Comparison of ENCODE assay signal across 26 cellular contexts in the genomic region with DNA sequence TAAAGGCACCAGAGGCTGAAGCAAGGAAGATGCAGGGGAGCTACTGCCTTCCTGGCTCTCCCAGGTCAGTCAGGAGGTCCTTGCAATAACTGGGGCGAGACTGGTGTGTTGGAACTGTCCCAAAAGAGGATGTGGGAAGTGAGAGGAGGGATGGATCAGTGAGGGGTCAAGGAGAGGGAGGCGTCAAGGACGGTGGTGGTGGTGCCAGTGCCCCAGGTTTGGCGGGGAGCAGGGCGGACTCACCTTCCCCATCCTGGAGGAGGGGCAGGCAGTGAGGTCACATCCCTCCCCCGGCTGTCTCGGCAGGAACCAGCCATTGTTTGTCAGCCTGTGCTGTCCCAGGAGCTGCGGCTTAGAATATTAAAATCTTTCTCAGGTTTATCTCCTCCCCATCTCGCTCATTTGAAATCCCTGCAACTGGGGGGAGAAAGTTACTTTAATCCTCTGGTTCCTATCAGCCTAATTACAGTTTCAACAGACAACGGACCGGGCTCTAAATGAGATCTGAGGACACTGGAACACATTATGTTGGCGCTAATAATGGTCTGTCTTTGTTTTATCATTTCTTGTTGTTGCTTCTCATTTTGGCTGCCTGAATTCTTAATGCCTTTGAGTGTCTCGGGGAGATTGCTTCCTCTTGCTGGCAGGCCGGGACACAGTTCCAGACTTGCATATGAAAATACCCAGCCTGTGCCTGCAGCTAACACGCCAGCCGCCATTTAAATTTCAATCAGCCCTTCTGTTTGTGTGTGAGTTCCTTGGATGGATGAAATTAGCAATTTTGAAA.
DNase-seq lines count a peak whose midpoint lies in the region; ATAC-seq and TF ChIP-seq lines count a peak whose summit lies in the region.
"Had no signal": no experiment of that assay in that cellular context is flagged by ENCODE, and none has a peak within 500 bp of the region (broad histone marks: within the 10 kb centered on the region; RNA-seq: fewer than 3 reads in every experiment).

No MANE protein-coding gene starts in this region.

- H3K9ac ChIP-seq in HUES48 (ENCODE audit: low read depth, low read length) = peak overlapping the region; percentile 35; the same call in 1 of the 2 replicates
- peak overlapping the region; percentile 55; the same call in 1 of the 2 replicates for H3K9ac ChIP-seq in iPS-20b (ENCODE audit: low read depth, low read length)
- H3K9ac ChIP-seq: KMS-11 had no signal

- intact Hi-C loops in posterior vena cava (cut with DNase I) = no loop called here

- peaks cover 4% of the 10 kb centered on the region; the same call in 1 of the 2 replicates for H3K27me3 ChIP-seq in HUES48 (ENCODE audit: control insufficient read depth, insufficient read depth, low read length)
- no peaks in the 10 kb centered on the region for H3K27me3 ChIP-seq in WERI-Rb-1 (ENCODE audit: insufficient read depth, low read depth, severe bottlenecking)
- H3K27me3 ChIP-seq in iPS-20b (ENCODE audit: insufficient read depth, low read length) = no peaks in the 10 kb centered on the region
- H3K27me3 ChIP-seq: testis had no signal

- ATAC-seq in GM21723 (IDR thresholded peaks at IDR 0.05; ENCODE audit: unreplicated experiment) (no peak), GM19467 (IDR thresholded peaks at IDR 0.05; ENCODE audit: unreplicated experiment) (no peak), GM21390 (IDR thresholded peaks at IDR 0.05; ENCODE audit: unreplicated experiment) (no peak)
- ATAC-seq: natural killer cell treated with Interleukin-12 subunit alpha and Interleukin-12 subunit beta and Interleukin-15 and Interleukin-18, amount 100 ng/mL, for 72 hours; psoas muscle; stimulated activated naive B cell treated with anti-CD40 and anti-IgM and Interleukin-4, amounts not matched to agents 10 μg/mL and 1 μg/mL and 100 μg/mL, for 72 hours had no signal

- no peak for TF ChIP-seq CTCF in WERI-Rb-1 (IDR thresholded peaks at IDR 0.05; ENCODE audit: low read depth, low read length)

- no peaks in the 10 kb centered on the region for H3K9me3 ChIP-seq in HUES48 (ENCODE audit: control insufficient read depth, insufficient read depth, low read length)
- H3K9me3 ChIP-seq in WERI-Rb-1 (ENCODE audit: severe bottlenecking) = peaks cover 16% of the 10 kb centered on the region
- no peaks in the 10 kb centered on the region for H3K9me3 ChIP-seq in iPS-20b (ENCODE audit: insufficient read depth, low read depth, low read length)
- H3K9me3 ChIP-seq: testis had no signal

- H3K4me1 ChIP-seq in HUES48 (ENCODE audit: control insufficient read depth, insufficient read depth, low read length) (peaks cover 14% of the 10 kb centered on the region), iPS-20b (ENCODE audit: insufficient read depth, low read length) (peaks cover 19% of the 10 kb centered on the region; the same call in 1 of the 2 replicates)
- H3K4me1 ChIP-seq: psoas muscle, testis had no signal

- H3K36me3 ChIP-seq in HUES48 (ENCODE audit: control insufficient read depth, insufficient read depth, low read length) (no peaks in the 10 kb centered on the region), WERI-Rb-1 (no peaks in the 10 kb centered on the region), iPS-20b (ENCODE audit: insufficient read depth, low read depth, low read length) (no peaks in the 10 kb centered on the region)

- peak overlapping the region; percentile 79 for H3K27ac ChIP-seq in HUES48 (ENCODE audit: low read depth, low read length)
- H3K27ac ChIP-seq in WERI-Rb-1 = peak overlapping the region; percentile 62
- peak overlapping the region; percentile 36 for H3K27ac ChIP-seq in iPS-20b (ENCODE audit: low read length)
- H3K27ac ChIP-seq: KMS-11, psoas muscle, testis had no signal

- H3K4me3 ChIP-seq in HUES48 (ENCODE audit: low read depth, low read length) (no peak overlapping the region), WERI-Rb-1 (ENCODE audit: low read depth, low read length) (no peak overlapping the region), iPS-20b (ENCODE audit: low read length) (peak overlapping the region; percentile 55; the same call in 1 of the 2 replicates)
- H3K4me3 ChIP-seq: psoas muscle, testis had no signal

- DNase-seq in WERI-Rb-1 = peak; percentile 65
- peak; percentile 47 for DNase-seq in posterior vena cava (ENCODE audit: low spot score)
- DNase-seq in mucosa of gallbladder (ENCODE audit: low spot score) = no peak
- DNase-seq: activated CD4-positive, CD25-positive, alpha-beta regulatory T cell treated with anti-CD3 and anti-CD28 coated beads, Interleukin-2, amount 50 U/mL, for 72 hours; activated naive CD4-positive, alpha-beta T cell treated with anti-CD3 and anti-CD28 coated beads, Interleukin-2, amount 50 U/mL, for 16 hours; activated T-cell treated with anti-CD3 and anti-CD28 coated beads, Interleukin-2, amount 50 U/mL, for 48 hours; DMS 273 treated with DMSO at 0.1 percent for 48 hours; erythroblast; foreskin fibroblast; hippocampal formation; mesenchymal stem cell; NCI-H1694 treated with DMSO at 0.1 percent for 48 hours; NCI-H2171 treated with DMSO at 0.1 percent for 48 hours; NCI-H526; psoas muscle; RPMI8226; stimulated activated CD4-positive, alpha-beta T cell treated with anti-CD3 and anti-CD28 coated beads, Interleukin-2, amount 100 ng/mL, for 48 hours; stimulated activated naive B cell treated with anti-CD40 and anti-IgM and Interleukin-4, amounts not matched to agents 10 μg/mL and 1 μg/mL and 100 μg/mL, for 72 hours; testis had no signal
